In genomic region chr11:78224906-78225420, GRCh38 we compare ENCODE assay signal across 21 cellular contexts. TPM values are rescaled to one million over a fixed set of nuclear protein-coding genes. Genes with fewer than 3 reads are reported as not detected.
DNase-seq lines count a peak whose midpoint lies in the region; ATAC-seq and TF ChIP-seq lines count a peak whose summit lies in the region.
"Had no signal": no experiment of that assay in that cellular context is flagged by ENCODE, and none has a peak within 500 bp of the region (broad histone marks: within the 10 kb centered on the region; RNA-seq: fewer than 3 reads in every experiment).

No MANE protein-coding gene starts in this region.

- H3K4me1 ChIP-seq in right atrium auricular region = peaks cover 0 to 1% of the 10 kb centered on the region in 2 donors
- peaks cover 0 to 11% of the 10 kb centered on the region in 2 donors for H3K4me1 ChIP-seq in adrenal gland (replicated peaks in 1 of 2)

- peaks cover 55% of the 10 kb centered on the region for H3K4me1 Mint-ChIP-seq in T-helper 1 cell treated with Interleukin-12 subunit alpha and Interleukin-12 subunit beta and Interleukin-4 antibody, amounts not matched to agents 30 μg/mL and 1 μg/mL, for 36 hours (ENCODE audit: low read depth)
- H3K4me1 Mint-ChIP-seq in memory B cell = peaks cover 39% of the 10 kb centered on the region

- ATAC-seq in memory B cell (ENCODE audit: low read depth) = no peak
- ATAC-seq: CD8-positive, alpha-beta T cell; HepG2; Panc1; Right ventricle myocardium inferior had no signal

- no peaks in the 10 kb centered on the region for H3K27me3 ChIP-seq in right atrium auricular region
- no peaks in the 10 kb centered on the region for H3K27me3 ChIP-seq in adrenal gland
- H3K27me3 ChIP-seq: MG63 had no signal

- DNase-seq in T-helper 1 cell = no peak
- DNase-seq in right atrium auricular region (ENCODE audit: low spot score) = peak; percentile 43
- no peak for DNase-seq in cardiac septum (ENCODE audit: low spot score)
- no peak for DNase-seq in memory B cell (ENCODE audit: low spot score in 2 of 2)
- DNase-seq in NCI-H146 (lab: John Stamatoyannopoulos, UW) = no peak
- no peak for DNase-seq in adrenal gland
- DNase-seq in SIG-M5 treated with dmso at 0.1 percent for 504 hours (lab: John Stamatoyannopoulos, UW; ENCODE audit: unreplicated experiment) = no peak
- DNase-seq: CD8-positive, alpha-beta T cell; H7; Karpas-422; MG63; NCI-H1092; NCI-H1694 treated with DMSO at 0.1 percent for 48 hours; NCI-H2107; NCI-H2227 treated with DMSO at 0.1 percent for 48 hours; NCI-H524 had no signal

- H3K9me3 ChIP-seq in right atrium auricular region (no peaks in the 10 kb centered on the region), adrenal gland (replicated peaks in 1 of 3) (no peaks in the 10 kb centered on the region)
- H3K9me3 ChIP-seq: MG63 had no signal

- no peaks in the 10 kb centered on the region for H3K27me3 Mint-ChIP-seq in T-helper 1 cell treated with Interleukin-12 subunit alpha and Interleukin-12 subunit beta and Interleukin-4 antibody, amounts not matched to agents 30 μg/mL and 1 μg/mL, for 36 hours (ENCODE audit: low read depth)
- no peaks in the 10 kb centered on the region for H3K27me3 Mint-ChIP-seq in memory B cell

- peak overlapping the region; percentile 58 for H3K27ac Mint-ChIP-seq in T-helper 1 cell treated with Interleukin-12 subunit alpha and Interleukin-12 subunit beta and Interleukin-4 antibody, amounts not matched to agents 30 μg/mL and 1 μg/mL, for 36 hours
- H3K27ac Mint-ChIP-seq in memory B cell = peak overlapping the region; percentile 28
- H3K27ac Mint-ChIP-seq: CD8-positive, alpha-beta T cell had no signal

- H3K4me3 Mint-ChIP-seq in T-helper 1 cell treated with Interleukin-12 subunit alpha and Interleukin-12 subunit beta and Interleukin-4 antibody, amounts not matched to agents 30 μg/mL and 1 μg/mL, for 36 hours = no peak overlapping the region
- H3K4me3 Mint-ChIP-seq in memory B cell = no peak overlapping the region
- H3K4me3 Mint-ChIP-seq: CD8-positive, alpha-beta T cell had no signal

- 85 to 97% (median 92%) methylated on average over 6 to 7 of the region's 7 CpGs for WGBS in adrenal gland, 4 donors

- intact Hi-C loops in cardiac septum (cut with DNase I) (no loop called here), adrenal gland (cut with DNase I) (no loop called here)

- H3K4me3 ChIP-seq in right atrium auricular region (no peak overlapping the region), adrenal gland (no peak overlapping the region)
- H3K4me3 ChIP-seq: MG63 had no signal

- H3K36me3 Mint-ChIP-seq in T-helper 1 cell treated with Interleukin-12 subunit alpha and Interleukin-12 subunit beta and Interleukin-4 antibody, amounts not matched to agents 30 μg/mL and 1 μg/mL, for 36 hours (ENCODE audit: low read depth) = peaks cover 60% of the 10 kb centered on the region
- H3K36me3 Mint-ChIP-seq in memory B cell = peaks cover 26% of the 10 kb centered on the region

- peaks cover 59% of the 10 kb centered on the region for H3K36me3 ChIP-seq in right atrium auricular region
- peaks cover 0 to 60% of the 10 kb centered on the region in 2 donors for H3K36me3 ChIP-seq in adrenal gland (replicated peaks in 1 of 2)
- H3K36me3 ChIP-seq: MG63 had no signal

- H3K9me3 Mint-ChIP-seq in T-helper 1 cell treated with Interleukin-12 subunit alpha and Interleukin-12 subunit beta and Interleukin-4 antibody, amounts not matched to agents 30 μg/mL and 1 μg/mL, for 36 hours = no peaks in the 10 kb centered on the region
- no peaks in the 10 kb centered on the region for H3K9me3 Mint-ChIP-seq in memory B cell
- H3K9me3 Mint-ChIP-seq: CD8-positive, alpha-beta T cell had no signal

- TF ChIP-seq CTCF in right atrium auricular region (IDR thresholded peaks at IDR 0.05) (no peak), adrenal gland (IDR thresholded peaks at IDR 0.05) (no peak)

- H3K27ac ChIP-seq in right atrium auricular region (no peak overlapping the region), adrenal gland (no peak overlapping the region)
- H3K27ac ChIP-seq: 22Rv1 had no signal

- TF ChIP-seq POLR2A in adrenal gland (IDR thresholded peaks at IDR 0.05) = no peak

RNA-seq across cellular contexts. Expression of gene USP35, which starts 36.2 kb away (rescaled TPM):
- total RNA-seq in right atrium auricular region (1 to 10 TPM; 8.0 to 8.6 TPM), cardiac septum (8.9 TPM), adrenal gland (10 to 100 TPM; 23.4 to 47.9 (median 34.2) TPM)
- polyA plus RNA-seq in adrenal gland = 10 to 100 TPM; 16.5 to 75.9 (median 30.1) TPM

RNA-seq across cellular contexts. Expression of gene KCTD21, which starts 36.5 kb away (rescaled TPM):
- total RNA-seq in right atrium auricular region = 10 to 100 TPM in 1 of 2 donors, 1 to 10 TPM in 1; 9.8 to 12.9 TPM
- 8.5 TPM for total RNA-seq in cardiac septum
- total RNA-seq in adrenal gland = 10 to 100 TPM; 17.0 to 32.9 (median 26.4) TPM
- polyA plus RNA-seq in adrenal gland = 10 to 100 TPM in 2 of 3 donors, 1 to 10 TPM in 1; 9.3 to 54.0 (median 11.7) TPM
